ENCODE assay signal across 25 cellular contexts in genomic region chr7:78323118-78323517, GRCh38.
"Had no signal": no experiment of that assay in that cellular context is flagged by ENCODE, and none has a peak within 500 bp of the region (broad histone marks: within the 10 kb centered on the region; RNA-seq: fewer than 3 reads in every experiment).

No MANE protein-coding gene starts in this region.

- H3K4me3 Mint-ChIP-seq: activated CD8-positive, alpha-beta memory T cell treated with anti-CD3 and anti-CD28 coated beads, Interleukin-2, amount 10 ng/mL, durations not matched to agents 7 days and 5 days; activated CD8-positive, alpha-beta T cell treated with anti-CD3 and anti-CD28 coated beads, Interleukin-2, amount 10 ng/mL, durations not matched to agents 7 days and 5 days; activated naive CD8-positive, alpha-beta T cell treated with anti-CD3 and anti-CD28 coated beads, Interleukin-2, amount 50 U/mL, for 24 hours; activated T-cell treated with anti-CD3 and anti-CD28 coated beads, Interleukin-2, amount 50 U/mL, for 24 hours; activated T-helper 1 cell treated with anti-CD3 and anti-CD28 coated beads, Interleukin-12 subunit alpha, Interleukin-12 subunit beta, Interleukin-2, Interleukin-4 antibody, amounts not matched to agents 30 ng/mL and 10 ng/mL and 1 ng/mL, durations not matched to agents 14 hours and 24 hours and 36 hours; T-helper 1 cell treated with Interleukin-12 subunit alpha and Interleukin-12 subunit beta and Interleukin-4 antibody, amounts not matched to agents 30 μg/mL and 1 μg/mL, for 36 hours had no signal

- H3K4me3 ChIP-seq: MG63, Peyer's patch, SJCRH30 had no signal

- H3K4me1 ChIP-seq: Peyer's patch had no signal

- H3K27me3 Mint-ChIP-seq: activated CD8-positive, alpha-beta memory T cell treated with anti-CD3 and anti-CD28 coated beads, Interleukin-2, amount 10 ng/mL, durations not matched to agents 7 days and 5 days; activated naive CD8-positive, alpha-beta T cell treated with anti-CD3 and anti-CD28 coated beads, Interleukin-2, amount 50 U/mL, for 24 hours; activated T-cell treated with anti-CD3 and anti-CD28 coated beads, Interleukin-2, amount 50 U/mL, for 24 hours had no signal

- DNase-seq: activated CD4-positive, alpha-beta T cell treated with anti-CD3 and anti-CD28 coated beads for 4 hours; activated CD4-positive, alpha-beta T cell treated with anti-CD3 and anti-CD28 coated beads, Interleukin-2, amount 50 U/mL, for 4 hours; activated CD8-positive, alpha-beta memory T cell treated with anti-CD3 and anti-CD28 coated beads, Interleukin-2, amount 10 ng/mL, durations not matched to agents 7 days and 5 days; activated CD8-positive, alpha-beta T cell treated with anti-CD3 and anti-CD28 coated beads, Interleukin-2, amount 10 ng/mL, durations not matched to agents 7 days and 5 days; activated effector memory CD4-positive, alpha-beta T cell treated with Interleukin-2 at 50 U/mL for 16 hours; activated naive CD4-positive, alpha-beta T cell treated with Interleukin-2 at 50 U/mL for 16 hours; activated naive CD8-positive, alpha-beta T cell treated with anti-CD3 and anti-CD28 coated beads, Interleukin-2, amount 50 U/mL, for 24 hours; activated T-cell treated with anti-CD3 and anti-CD28 coated beads, Interleukin-2, amount 50 U/mL, for 24 hours; amygdala; cerebellar nuclear complex; MG63; MV-4-11; NCI-H1092 treated with DMSO at 0.1 percent for 48 hours; NCI-H1436; NCI-H1694 treated with DMSO at 0.1 percent for 48 hours; NCI-H2081; NCI-H510A treated with DMSO at 0.1 percent for 48 hours; NCI-H69; Peyer's patch; Right ventricle myocardium superior; SJCRH30 had no signal

- H3K27me3 ChIP-seq: MG63, Peyer's patch, SJCRH30 had no signal

- H3K9me3 Mint-ChIP-seq: activated T-cell treated with anti-CD3 and anti-CD28 coated beads, Interleukin-2, amount 50 U/mL, for 24 hours; T-helper 1 cell treated with Interleukin-12 subunit alpha and Interleukin-12 subunit beta and Interleukin-4 antibody, amounts not matched to agents 30 μg/mL and 1 μg/mL, for 36 hours had no signal

- H3K9me3 ChIP-seq: MG63, Peyer's patch, SJCRH30 had no signal

- H3K27ac ChIP-seq: Peyer's patch, RWPE1, SJCRH30 had no signal

- H3K36me3 Mint-ChIP-seq: activated CD8-positive, alpha-beta memory T cell treated with anti-CD3 and anti-CD28 coated beads, Interleukin-2, amount 10 ng/mL, durations not matched to agents 7 days and 5 days had no signal

- H3K4me1 Mint-ChIP-seq: activated CD8-positive, alpha-beta memory T cell treated with anti-CD3 and anti-CD28 coated beads, Interleukin-2, amount 10 ng/mL, durations not matched to agents 7 days and 5 days; activated naive CD8-positive, alpha-beta T cell treated with anti-CD3 and anti-CD28 coated beads, Interleukin-2, amount 50 U/mL, for 24 hours had no signal

- H3K36me3 ChIP-seq: MG63, Peyer's patch, SJCRH30 had no signal

- H3K27ac Mint-ChIP-seq: activated CD8-positive, alpha-beta memory T cell treated with anti-CD3 and anti-CD28 coated beads, Interleukin-2, amount 10 ng/mL, durations not matched to agents 7 days and 5 days; activated CD8-positive, alpha-beta T cell treated with anti-CD3 and anti-CD28 coated beads, Interleukin-2, amount 10 ng/mL, durations not matched to agents 7 days and 5 days; activated naive CD4-positive, alpha-beta T cell treated with anti-CD3 and anti-CD28 coated beads, Interleukin-2, amount 50 U/mL, for 72 hours; activated naive CD8-positive, alpha-beta T cell treated with anti-CD3 and anti-CD28 coated beads, Interleukin-2, amount 50 U/mL, for 24 hours; activated T-cell treated with anti-CD3 and anti-CD28 coated beads, Interleukin-2, amount 50 U/mL, for 24 hours; activated T-helper 1 cell treated with anti-CD3 and anti-CD28 coated beads, Interleukin-12 subunit alpha, Interleukin-12 subunit beta, Interleukin-2, Interleukin-4 antibody, amounts not matched to agents 30 ng/mL and 10 ng/mL and 1 ng/mL, durations not matched to agents 14 hours and 24 hours and 36 hours; T-helper 1 cell treated with Interleukin-12 subunit alpha and Interleukin-12 subunit beta and Interleukin-4 antibody, amounts not matched to agents 30 μg/mL and 1 μg/mL, for 36 hours had no signal
